23 cellular contexts compared by ENCODE assay signal in the genomic region with DNA sequence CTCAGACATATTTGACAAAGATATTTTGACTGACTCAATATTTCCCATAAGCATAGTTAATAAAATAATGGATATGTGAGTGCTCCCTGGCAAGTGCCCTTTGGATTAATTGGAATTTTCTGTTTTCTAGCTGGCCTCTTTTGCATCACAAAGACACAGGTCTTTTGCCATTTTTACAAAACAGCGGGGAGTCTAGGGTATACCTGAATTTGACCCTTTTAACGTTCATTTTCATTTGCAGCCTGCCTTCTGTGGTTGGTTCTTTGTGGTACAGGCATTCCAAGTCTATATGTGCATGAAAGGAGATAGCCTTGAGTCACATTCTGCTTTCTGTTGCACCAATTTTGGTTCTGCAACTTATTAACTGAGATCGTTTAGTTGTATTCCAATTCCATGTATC.
"Had no signal": no experiment of that assay in that cellular context is flagged by ENCODE, and none has a peak within 500 bp of the region (broad histone marks: within the 10 kb centered on the region; RNA-seq: fewer than 3 reads in every experiment).

No MANE protein-coding gene starts in this region.

- H3K4me3 Mint-ChIP-seq: effector memory CD8-positive, alpha-beta T cell; naive thymus-derived CD4-positive, alpha-beta T cell; nephron progenitor cell; stimulated activated effector memory CD8-positive, alpha-beta T cell treated with anti-CD3 and anti-CD28 coated beads, Interleukin-12 subunit alpha, Interleukin-12 subunit beta, amount 100 ng/mL, for 72 hours had no signal

- ATAC-seq: effector memory CD8-positive, alpha-beta T cell; left cardiac atrium; left lung; naive thymus-derived CD4-positive, alpha-beta T cell; sciatic nerve; stimulated activated effector memory CD8-positive, alpha-beta T cell treated with anti-CD3 and anti-CD28 coated beads, Interleukin-12 subunit alpha, Interleukin-12 subunit beta, amount 100 ng/mL, for 72 hours; stimulated activated naive CD8-positive, alpha-beta T cell treated with anti-CD3 and anti-CD28 coated beads, Interleukin-15, Interleukin-2, amounts not matched to agents 100 U/mL and 50 U/mL, for 24 hours had no signal

- H3K9me3 Mint-ChIP-seq: effector memory CD8-positive, alpha-beta T cell; naive thymus-derived CD4-positive, alpha-beta T cell; nephron progenitor cell; stimulated activated effector memory CD8-positive, alpha-beta T cell treated with anti-CD3 and anti-CD28 coated beads, Interleukin-12 subunit alpha, Interleukin-12 subunit beta, amount 100 ng/mL, for 72 hours had no signal

- H3K4me2 ChIP-seq: smooth muscle cell had no signal

- H3K4me3 ChIP-seq: left lung, prostate gland, right atrium auricular region, smooth muscle cell, testis, tibial artery, upper lobe of left lung had no signal

- H3K9me3 ChIP-seq: left lung, prostate gland, right atrium auricular region, testis, tibial artery, upper lobe of left lung had no signal

- H3K27me3 ChIP-seq: left lung, right atrium auricular region, testis, tibial artery, upper lobe of left lung had no signal

- H3K4me1 Mint-ChIP-seq: naive thymus-derived CD4-positive, alpha-beta T cell; stimulated activated effector memory CD8-positive, alpha-beta T cell treated with anti-CD3 and anti-CD28 coated beads, Interleukin-12 subunit alpha, Interleukin-12 subunit beta, amount 100 ng/mL, for 72 hours had no signal

- H3K27ac ChIP-seq: left lung, prostate gland, right atrium auricular region, testis, tibial artery, upper lobe of left lung had no signal

- H3K4me1 ChIP-seq: left lung, prostate gland, right atrium auricular region, testis, upper lobe of left lung had no signal

- DNase-seq: cortex of kidney; effector memory CD8-positive, alpha-beta T cell; hypothalamus; left cardiac atrium; left lung; mesenchymal stem cell; midbrain; naive thymus-derived CD4-positive, alpha-beta T cell; nephron progenitor cell; nucleus accumbens; stimulated activated CD4-positive, alpha-beta T cell treated with anti-CD3 and anti-CD28 coated beads, Interleukin-12 subunit alpha, Interleukin-12 subunit beta, amount 100 ng/mL, for 4 hours; stimulated activated CD4-positive, alpha-beta T cell treated with anti-CD3 and anti-CD28 coated beads, Interleukin-1b, Interleukin-23, amount 100 ng/mL, for 48 hours; stimulated activated CD4-positive, alpha-beta T cell treated with anti-CD3 and anti-CD28 coated beads, Interleukin-4, amount 100 ng/mL, for 1 hour; stimulated activated naive CD8-positive, alpha-beta T cell treated with anti-CD3 and anti-CD28 coated beads, Interleukin-15, Interleukin-2, amounts not matched to agents 100 U/mL and 50 U/mL, for 24 hours; substantia nigra; testis; tibial artery; upper lobe of left lung had no signal

- H3K36me3 ChIP-seq: left lung, prostate gland, right atrium auricular region, tibial artery, upper lobe of left lung had no signal

- H3K36me3 Mint-ChIP-seq: naive thymus-derived CD4-positive, alpha-beta T cell; stimulated activated effector memory CD8-positive, alpha-beta T cell treated with anti-CD3 and anti-CD28 coated beads, Interleukin-12 subunit alpha, Interleukin-12 subunit beta, amount 100 ng/mL, for 72 hours had no signal

- H3K27ac Mint-ChIP-seq: effector memory CD8-positive, alpha-beta T cell; naive thymus-derived CD4-positive, alpha-beta T cell; nephron progenitor cell; stimulated activated effector memory CD8-positive, alpha-beta T cell treated with anti-CD3 and anti-CD28 coated beads, Interleukin-12 subunit alpha, Interleukin-12 subunit beta, amount 100 ng/mL, for 72 hours had no signal
